In genomic region chr22:36277482-36278291, GRCh38 we compare ENCODE assay signal across 8 cellular contexts.
DNase-seq lines count a peak whose midpoint lies in the region; ATAC-seq and TF ChIP-seq lines count a peak whose summit lies in the region.

No MANE protein-coding gene starts in this region.

- H3K27ac ChIP-seq in HUES48 (ENCODE audit: low read depth, low read length) (peak overlapping the region; percentile 27), iPS DF 6.9 (ENCODE audit: low read length) (no peak overlapping the region)

- ATAC-seq in HG03139 (IDR thresholded peaks at IDR 0.05; ENCODE audit: unreplicated experiment) = no peak
- no peak for ATAC-seq in GM18520 (IDR thresholded peaks at IDR 0.05; ENCODE audit: unreplicated experiment)

- H3K27me3 ChIP-seq in HUES48 (ENCODE audit: control insufficient read depth, insufficient read depth, low read length) (no peaks in the 10 kb centered on the region), iPS DF 6.9 (ENCODE audit: control insufficient read depth, insufficient read depth, low read length) (no peaks in the 10 kb centered on the region)

- H3K4me3 ChIP-seq in HUES48 (ENCODE audit: low read depth, low read length) (no peak overlapping the region), astrocyte of the cerebellum (ENCODE audit: low read depth, low read length) (no peak overlapping the region), iPS DF 6.9 (ENCODE audit: low read length) (0 out of 2 replicates have a peak overlapping the region, but pooled peaks have one; percentile 10)

- no peaks in the 10 kb centered on the region for H3K9me3 ChIP-seq in HUES48 (ENCODE audit: control insufficient read depth, insufficient read depth, low read length)
- H3K9me3 ChIP-seq in iPS DF 6.9 (ENCODE audit: control insufficient read depth, insufficient read depth, low read length) = no peaks in the 10 kb centered on the region

- in situ Hi-C loops in astrocyte of the cerebellum (cut with HindIII; ENCODE audit: low sequenced_read_pairs) = no loop called here

- H3K36me3 ChIP-seq in HUES48 (ENCODE audit: control insufficient read depth, insufficient read depth, low read length) (peaks cover 21% of the 10 kb centered on the region), iPS DF 6.9 (ENCODE audit: control insufficient read depth, insufficient read depth, low read length) (peaks cover 9% of the 10 kb centered on the region; the same call in 1 of the 2 replicates)

- no CpG with 5 or more reads among the region's 18 CpGs for WGBS in iPS DF 6.9 (ENCODE audit: insufficient coverage, insufficient read length)

- H3K4me1 ChIP-seq in HUES48 (ENCODE audit: control insufficient read depth, insufficient read depth, low read length) (peaks cover 4% of the 10 kb centered on the region; the same call in 1 of the 2 replicates), iPS DF 6.9 (ENCODE audit: control insufficient read depth, insufficient read depth, low read length) (peaks cover 1% of the 10 kb centered on the region; the same call in 1 of the 2 replicates)

- no peak overlapping the region for H3K9ac ChIP-seq in HUES48 (ENCODE audit: low read depth, low read length)

- DNase-seq in DMS114 treated with DMSO at 0.1 percent for 48 hours (lab: John Stamatoyannopoulos, UW; ENCODE audit: unreplicated experiment) (peak; percentile 5), T-helper 22 cell (ENCODE audit: low read depth) (peak; percentile 43), astrocyte of the cerebellum (ENCODE audit: low read depth) (peak; percentile 41), iPS DF 6.9 (ENCODE audit: low read depth, low spot score) (peak; percentile 68)
- peak; percentile 78 for DNase-seq in stimulated activated CD4-positive, alpha-beta T cell treated with anti-CD3 and anti-CD28 coated beads, Interleukin-15, amount 100 ng/mL, for 24 hours

- TF ChIP-seq CTCF in astrocyte of the cerebellum (IDR thresholded peaks at IDR 0.05; ENCODE audit: low read depth, low read length, missing control alignments) = peak; percentile 73

Comparison
In these comparisons a context has a peak if more than half of its experiments do, and no peak if none do; other contexts are left out.
1. DNase-seq: peak in every context shown above with its lines; median percentile 78 in stimulated activated CD4-positive, alpha-beta T cell treated with anti-CD3 and anti-CD28 coated beads, Interleukin-15, amount 100 ng/mL, for 24 hours; 68 in iPS DF 6.9; 43 in T-helper 22 cell; 41 in astrocyte of the cerebellum; 5 in DMS114 treated with DMSO at 0.1 percent for 48 hours.